Comparison of ENCODE assay signal across 8 cellular contexts in the genomic region with DNA sequence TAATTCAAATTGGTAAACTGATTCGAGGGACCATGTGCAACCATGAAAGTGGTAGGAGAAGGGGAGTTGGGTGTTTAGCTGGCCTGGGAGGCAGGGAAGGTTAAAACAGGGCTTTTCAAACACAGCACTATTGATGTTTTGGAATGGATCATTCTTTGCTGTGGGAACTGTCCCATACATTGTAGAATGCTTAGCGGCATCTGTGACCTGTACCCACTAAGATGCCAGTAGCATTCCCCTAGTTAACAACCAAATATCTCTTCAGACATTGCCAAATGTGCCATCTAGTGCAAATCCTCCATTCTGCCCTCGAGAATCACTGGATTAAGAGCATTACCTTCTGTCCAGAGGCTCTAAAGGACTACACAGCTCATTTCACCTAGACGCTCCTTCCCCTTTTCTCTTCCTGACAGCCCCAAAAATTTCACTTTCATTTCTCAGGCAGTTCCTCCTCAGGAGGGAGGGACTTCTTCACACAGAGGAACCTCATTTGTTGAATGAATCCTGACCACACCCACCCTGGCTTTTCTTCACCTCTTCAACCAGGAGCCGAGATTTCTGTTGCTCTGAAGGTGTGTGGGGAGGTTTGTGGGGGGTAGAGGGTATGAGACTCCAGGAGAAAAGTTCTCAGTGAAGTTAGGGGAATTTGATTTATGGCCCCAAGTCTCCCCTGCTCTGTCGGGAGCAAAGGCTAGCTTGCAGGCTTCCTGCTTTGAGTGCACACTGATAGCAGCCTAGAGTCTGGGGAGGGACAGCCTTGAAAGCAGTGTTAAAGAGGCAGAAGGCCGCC. TPM values are rescaled to one million over a fixed set of nuclear protein-coding genes. Genes with fewer than 3 reads are reported as not detected.
DNase-seq lines count a peak whose midpoint lies in the region; ATAC-seq and TF ChIP-seq lines count a peak whose summit lies in the region.

A gene with protein sequence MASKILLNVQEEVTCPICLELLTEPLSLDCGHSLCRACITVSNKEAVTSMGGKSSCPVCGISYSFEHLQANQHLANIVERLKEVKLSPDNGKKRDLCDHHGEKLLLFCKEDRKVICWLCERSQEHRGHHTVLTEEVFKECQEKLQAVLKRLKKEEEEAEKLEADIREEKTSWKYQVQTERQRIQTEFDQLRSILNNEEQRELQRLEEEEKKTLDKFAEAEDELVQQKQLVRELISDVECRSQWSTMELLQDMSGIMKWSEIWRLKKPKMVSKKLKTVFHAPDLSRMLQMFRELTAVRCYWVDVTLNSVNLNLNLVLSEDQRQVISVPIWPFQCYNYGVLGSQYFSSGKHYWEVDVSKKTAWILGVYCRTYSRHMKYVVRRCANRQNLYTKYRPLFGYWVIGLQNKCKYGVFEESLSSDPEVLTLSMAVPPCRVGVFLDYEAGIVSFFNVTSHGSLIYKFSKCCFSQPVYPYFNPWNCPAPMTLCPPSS (plus strand): TSS at position 513 of the 790 bp plus-strand sequence. CDS start 7,331 bp downstream, outside the sequence.

- TF ChIP-seq POLR2A in lower leg skin (IDR thresholded peaks at IDR 0.05): no peak

- peak within 1 kb of the TSS; percentile 35 for H3K9ac ChIP-seq in KMS-11

- CTCF ChIA-PET in activated CD4-positive, alpha-beta T cell treated with anti-CD3 and anti-CD28 coated beads for 36 hours (lab: Charles Lee): interaction anchor here (0.6 to 0.9 kb wide), 2 partner anchors 11 to 418 kb away, joined by 3 read pairs; no protein-coding TSS in a partner anchor

- peak within 1 kb of the TSS; percentile 94 for H2AFZ ChIP-seq in KMS-11 (ENCODE audit: low read depth)

- ATAC-seq in GM21825 (IDR thresholded peaks at IDR 0.05; ENCODE audit: unreplicated experiment): peak; percentile 97
- ATAC-seq in activated CD4-positive, alpha-beta T cell treated with anti-CD3 and anti-CD28 coated beads for 36 hours: peak; percentile 95

- POLR2A ChIA-PET in activated CD4-positive, alpha-beta T cell treated with anti-CD3 and anti-CD28 coated beads for 36 hours (lab: Charles Lee): interaction anchor here (0.7 kb wide), 1 partner anchor 981 kb away, joined by 4 read pairs; no protein-coding TSS in a partner anchor

- H3K27ac Mint-ChIP-seq in activated CD4-positive, alpha-beta T cell treated with anti-CD3 and anti-CD28 coated beads for 36 hours: peak within 1 kb of the TSS; percentile 95

- peaks cover 4% of the 10 kb centered on the region for H3K9me3 Mint-ChIP-seq in activated CD4-positive, alpha-beta T cell treated with anti-CD3 and anti-CD28 coated beads for 36 hours (ENCODE audit: low read depth)

- H3K27ac ChIP-seq in KMS-11: peak within 1 kb of the TSS; percentile 14; the same call in 1 of the 2 replicates

- DNase-seq in ELR (ENCODE audit: low read depth) (peak; percentile 83), dermis microvascular lymphatic vessel endothelial cell (ENCODE audit: low read depth in 2 of 2) (peak; percentile 21 to 89), lower leg skin (ENCODE audit: low spot score in 2 of 2) (peak in 1 of 2 donors; percentile 67), GOT3 (lab: John Stamatoyannopoulos, UW) (no peak)
- peak; percentile 72 for DNase-seq in activated CD4-positive, alpha-beta T cell treated with anti-CD3 and anti-CD28 coated beads for 36 hours
- peak; percentile 4 to 50 (median 17) for DNase-seq in stimulated activated CD4-positive, alpha-beta T cell treated with anti-CD3 and anti-CD28 coated beads, TNF-alpha, amount 100 ng/mL, for 48 hours (ENCODE audit: low read depth in 3 of 3)

- TF ChIP-seq CTCF in KMS-11 (conservative IDR thresholded peaks at IDR 0.05; ENCODE audit: low read depth, low read length) (no peak), lower leg skin (IDR thresholded peaks at IDR 0.05) (no peak)

- H3K36me3 Mint-ChIP-seq in activated CD4-positive, alpha-beta T cell treated with anti-CD3 and anti-CD28 coated beads for 36 hours (ENCODE audit: low read depth): peaks cover 7% of the 10 kb centered on the region

- H3K4me2 ChIP-seq in KMS-11: peak within 1 kb of the TSS; percentile 87

- H3K4me1 Mint-ChIP-seq in activated CD4-positive, alpha-beta T cell treated with anti-CD3 and anti-CD28 coated beads for 36 hours: peaks cover 35% of the 10 kb centered on the region

- intact Hi-C loops in activated CD4-positive, alpha-beta T cell treated with anti-CD3 and anti-CD28 coated beads for 36 hours (cut with DNase I, micrococcal nuclease): loop anchor here (1.0 to 10.0 kb wide), 4 partner anchors 60 to 1020 kb away; partner anchors contain the start of genes TRIM5 (in 2 of the 2), CNGA4 (in 1 of the 2), FHIP1B (in 1 of the 2) and TRIM68 (in 1 of the 2)
- intact Hi-C loops in lower leg skin (cut with DNase I; ENCODE audit: low total_unique reads): no loop called here

- H4K20me1 ChIP-seq in KMS-11 (ENCODE audit: insufficient read depth): no peaks in the 10 kb centered on the region

- no peaks in the 10 kb centered on the region for H3K36me3 ChIP-seq in KMS-11 (ENCODE audit: insufficient read depth)

- no peaks in the 10 kb centered on the region for H3K79me2 ChIP-seq in KMS-11 (ENCODE audit: insufficient read depth, low read depth)

- 15 to 18% methylated on average over 7 of the region's 7 CpGs for WGBS in lower leg skin, 2 donors

- H3K4me3 Mint-ChIP-seq in activated CD4-positive, alpha-beta T cell treated with anti-CD3 and anti-CD28 coated beads for 36 hours: peak within 1 kb of the TSS; percentile 87

- no peaks in the 10 kb centered on the region for H3K27me3 Mint-ChIP-seq in activated CD4-positive, alpha-beta T cell treated with anti-CD3 and anti-CD28 coated beads for 36 hours

- H3K27me3 ChIP-seq in KMS-11 (ENCODE audit: insufficient read depth, low read depth): no peaks in the 10 kb centered on the region

- H3K4me3 ChIP-seq in KMS-11 (IDR thresholded peaks at IDR 0.05; ENCODE audit: insufficient read depth, low read depth, low read length) (no peak within 1 kb of the TSS), lower leg skin (ENCODE audit: low read depth, poor library complexity, severe bottlenecking) (peak within 1 kb of the TSS; percentile 36)

- H3K4me1 ChIP-seq in KMS-11 (ENCODE audit: low read depth, poor library complexity, severe bottlenecking): peaks cover 15% of the 10 kb centered on the region

RNA-seq across cellular contexts. Expression of the gene that starts here (rescaled TPM):
- total RNA-seq in activated CD4-positive, alpha-beta T cell treated with anti-CD3 and anti-CD28 coated beads for 36 hours: 10 to 100 TPM; 10.4 to 11.8 TPM
- total RNA-seq in dermis microvascular lymphatic vessel endothelial cell (8.0 and 8.1 TPM in 2 replicates), lower leg skin (10 to 100 TPM in 1 of 4 donors, 1 to 10 TPM in 3; 2.7 to 10.3 (median 6.9) TPM)
